ENCODE assay signal across 1 cellular context in the genomic region with DNA sequence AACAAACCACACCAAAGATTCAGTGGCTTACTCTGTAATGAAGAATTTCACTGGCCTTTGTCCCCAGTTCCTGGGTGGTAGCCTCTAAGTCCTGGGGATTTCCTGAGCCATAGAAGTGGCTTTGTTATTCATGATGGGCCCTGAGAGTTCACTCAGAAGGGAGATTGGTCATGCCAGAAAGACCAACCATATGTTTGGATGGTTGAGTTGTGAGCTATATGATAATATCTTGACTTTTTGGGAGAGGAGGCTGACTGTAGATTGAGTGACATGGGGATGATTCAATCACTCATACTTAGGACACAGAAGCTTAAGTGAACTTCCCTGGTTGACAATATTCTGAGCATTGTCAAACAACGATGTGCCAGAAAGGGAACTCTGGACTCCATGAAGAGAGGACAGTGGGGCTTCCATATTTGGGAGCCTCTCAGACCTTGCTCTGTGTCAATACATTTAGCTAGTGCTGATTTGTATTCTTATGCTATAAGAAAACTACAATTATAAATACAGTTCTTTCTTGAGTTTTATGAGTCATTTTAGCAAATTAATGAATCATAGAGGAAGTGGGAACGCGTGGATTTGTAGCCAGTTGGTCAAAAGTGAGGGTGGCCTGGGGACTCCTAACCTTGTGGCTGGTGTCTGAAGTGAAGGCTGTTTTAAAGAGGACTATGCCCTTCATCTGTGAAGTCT.
A peak's percentile ranks its signal among the peaks of the same experiment; 100 is the strongest.
TF ChIP-seq lines count a peak whose summit lies in the region.

No MANE protein-coding gene starts in this region.

TF ChIP-seq in GM12878, 131 proteins besides CTCF, POLR2A, EP300 and RAD21 (continued from another document):
- TF ChIP-seq, protein P1, sequence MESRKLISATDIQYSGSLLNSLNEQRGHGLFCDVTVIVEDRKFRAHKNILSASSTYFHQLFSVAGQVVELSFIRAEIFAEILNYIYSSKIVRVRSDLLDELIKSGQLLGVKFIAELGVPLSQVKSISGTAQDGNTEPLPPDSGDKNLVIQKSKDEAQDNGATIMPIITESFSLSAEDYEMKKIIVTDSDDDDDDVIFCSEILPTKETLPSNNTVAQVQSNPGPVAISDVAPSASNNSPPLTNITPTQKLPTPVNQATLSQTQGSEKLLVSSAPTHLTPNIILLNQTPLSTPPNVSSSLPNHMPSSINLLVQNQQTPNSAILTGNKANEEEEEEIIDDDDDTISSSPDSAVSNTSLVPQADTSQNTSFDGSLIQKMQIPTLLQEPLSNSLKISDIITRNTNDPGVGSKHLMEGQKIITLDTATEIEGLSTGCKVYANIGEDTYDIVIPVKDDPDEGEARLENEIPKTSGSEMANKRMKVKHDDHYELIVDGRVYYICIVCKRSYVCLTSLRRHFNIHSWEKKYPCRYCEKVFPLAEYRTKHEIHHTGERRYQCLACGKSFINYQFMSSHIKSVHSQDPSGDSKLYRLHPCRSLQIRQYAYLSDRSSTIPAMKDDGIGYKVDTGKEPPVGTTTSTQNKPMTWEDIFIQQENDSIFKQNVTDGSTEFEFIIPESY (IDR thresholded peaks at IDR 0.05), result no peak
- TF ChIP-seq SREBF1 (IDR thresholded peaks at IDR 0.05; ENCODE audit: low read length) (no peak), ESRRA (IDR thresholded peaks at IDR 0.05; ENCODE audit: low read length) (no peak), IKZF2 (IDR thresholded peaks at IDR 0.05) (0 out of 4 replicates have a peak, but pooled peaks of 1 of the 2 experiments have one; percentile 42), MEF2A (IDR thresholded peaks at IDR 0.05; ENCODE audit: insufficient read depth, low read depth, low read length) (no peak), DPF2 (IDR thresholded peaks at IDR 0.05) (peak; percentile 91), MXI1 (IDR thresholded peaks at IDR 0.05; ENCODE audit: low read depth, low read length) (no peak), IKZF1 (conservative IDR thresholded peaks at IDR 0.05) (peak; percentile 72; the same call in 1 of the 2 replicates), BCL11A (IDR thresholded peaks at IDR 0.05; ENCODE audit: low read depth, low read length) (0 out of 2 replicates have a peak, but pooled peaks have one; percentile 20), SPI1 (IDR thresholded peaks at IDR 0.05; ENCODE audit: borderline replicate concordance, insufficient read depth, low read depth, low read length) (peak; percentile 29; the same call in 1 of the 2 replicates), BHLHE40 (IDR thresholded peaks at IDR 0.05; ENCODE audit: borderline replicate concordance in 1 of 2, low read depth in 2 of 2, low read length in 1 of 2) (peak in 1 of 2 experiments; percentile 41; a peak in 2 of 4 replicates), BMI1 (IDR thresholded peaks at IDR 0.05; ENCODE audit: borderline replicate concordance) (peak; percentile 39; the same call in 1 of the 2 replicates), TARDBP (IDR thresholded peaks at IDR 0.05; ENCODE audit: borderline replicate concordance) (no peak), SMARCA5 (IDR thresholded peaks at IDR 0.05) (peak; percentile 67; the same call in 1 of the 2 replicates), ZNF384 (IDR thresholded peaks at IDR 0.05; ENCODE audit: borderline replicate concordance, low read depth, low read length) (no peak), RBBP5 (conservative IDR thresholded peaks at IDR 0.05) (no peak), ATF7 (IDR thresholded peaks at IDR 0.05; ENCODE audit: low read depth) (0 out of 2 replicates have a peak, but pooled peaks have one; percentile 14), NR2F1 (conservative IDR thresholded peaks at IDR 0.05) (peak; percentile 44; the same call in 1 of the 2 replicates), HDGF (IDR thresholded peaks at IDR 0.05) (no peak), CREM (IDR thresholded peaks at IDR 0.05; ENCODE audit: low read depth) (no peak), KLF5 (IDR thresholded peaks at IDR 0.05; ENCODE audit: partially characterized antibody) (no peak)
- TF ChIP-seq, protein P2, sequence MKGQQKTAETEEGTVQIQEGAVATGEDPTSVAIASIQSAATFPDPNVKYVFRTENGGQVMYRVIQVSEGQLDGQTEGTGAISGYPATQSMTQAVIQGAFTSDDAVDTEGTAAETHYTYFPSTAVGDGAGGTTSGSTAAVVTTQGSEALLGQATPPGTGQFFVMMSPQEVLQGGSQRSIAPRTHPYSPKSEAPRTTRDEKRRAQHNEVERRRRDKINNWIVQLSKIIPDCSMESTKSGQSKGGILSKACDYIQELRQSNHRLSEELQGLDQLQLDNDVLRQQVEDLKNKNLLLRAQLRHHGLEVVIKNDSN (IDR thresholded peaks at IDR 0.05; ENCODE audit: borderline replicate concordance, extremely low read length, insufficient read depth, low read depth, low read length), result no peak
- TF ChIP-seq, protein P3, sequence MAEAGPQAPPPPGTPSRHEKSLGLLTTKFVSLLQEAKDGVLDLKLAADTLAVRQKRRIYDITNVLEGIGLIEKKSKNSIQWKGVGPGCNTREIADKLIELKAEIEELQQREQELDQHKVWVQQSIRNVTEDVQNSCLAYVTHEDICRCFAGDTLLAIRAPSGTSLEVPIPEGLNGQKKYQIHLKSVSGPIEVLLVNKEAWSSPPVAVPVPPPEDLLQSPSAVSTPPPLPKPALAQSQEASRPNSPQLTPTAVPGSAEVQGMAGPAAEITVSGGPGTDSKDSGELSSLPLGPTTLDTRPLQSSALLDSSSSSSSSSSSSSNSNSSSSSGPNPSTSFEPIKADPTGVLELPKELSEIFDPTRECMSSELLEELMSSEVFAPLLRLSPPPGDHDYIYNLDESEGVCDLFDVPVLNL (IDR thresholded peaks at IDR 0.05; ENCODE audit: low read depth, low read length), result no peak
- TF ChIP-seq, protein P4, sequence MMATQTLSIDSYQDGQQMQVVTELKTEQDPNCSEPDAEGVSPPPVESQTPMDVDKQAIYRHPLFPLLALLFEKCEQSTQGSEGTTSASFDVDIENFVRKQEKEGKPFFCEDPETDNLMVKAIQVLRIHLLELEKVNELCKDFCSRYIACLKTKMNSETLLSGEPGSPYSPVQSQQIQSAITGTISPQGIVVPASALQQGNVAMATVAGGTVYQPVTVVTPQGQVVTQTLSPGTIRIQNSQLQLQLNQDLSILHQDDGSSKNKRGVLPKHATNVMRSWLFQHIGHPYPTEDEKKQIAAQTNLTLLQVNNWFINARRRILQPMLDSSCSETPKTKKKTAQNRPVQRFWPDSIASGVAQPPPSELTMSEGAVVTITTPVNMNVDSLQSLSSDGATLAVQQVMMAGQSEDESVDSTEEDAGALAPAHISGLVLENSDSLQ (IDR thresholded peaks at IDR 0.05), result peak; percentile 83
- TF ChIP-seq, protein P5, sequence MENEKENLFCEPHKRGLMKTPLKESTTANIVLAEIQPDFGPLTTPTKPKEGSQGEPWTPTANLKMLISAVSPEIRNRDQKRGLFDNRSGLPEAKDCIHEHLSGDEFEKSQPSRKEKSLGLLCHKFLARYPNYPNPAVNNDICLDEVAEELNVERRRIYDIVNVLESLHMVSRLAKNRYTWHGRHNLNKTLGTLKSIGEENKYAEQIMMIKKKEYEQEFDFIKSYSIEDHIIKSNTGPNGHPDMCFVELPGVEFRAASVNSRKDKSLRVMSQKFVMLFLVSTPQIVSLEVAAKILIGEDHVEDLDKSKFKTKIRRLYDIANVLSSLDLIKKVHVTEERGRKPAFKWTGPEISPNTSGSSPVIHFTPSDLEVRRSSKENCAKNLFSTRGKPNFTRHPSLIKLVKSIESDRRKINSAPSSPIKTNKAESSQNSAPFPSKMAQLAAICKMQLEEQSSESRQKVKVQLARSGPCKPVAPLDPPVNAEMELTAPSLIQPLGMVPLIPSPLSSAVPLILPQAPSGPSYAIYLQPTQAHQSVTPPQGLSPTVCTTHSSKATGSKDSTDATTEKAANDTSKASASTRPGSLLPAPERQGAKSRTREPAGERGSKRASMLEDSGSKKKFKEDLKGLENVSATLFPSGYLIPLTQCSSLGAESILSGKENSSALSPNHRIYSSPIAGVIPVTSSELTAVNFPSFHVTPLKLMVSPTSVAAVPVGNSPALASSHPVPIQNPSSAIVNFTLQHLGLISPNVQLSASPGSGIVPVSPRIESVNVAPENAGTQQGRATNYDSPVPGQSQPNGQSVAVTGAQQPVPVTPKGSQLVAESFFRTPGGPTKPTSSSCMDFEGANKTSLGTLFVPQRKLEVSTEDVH (IDR thresholded peaks at IDR 0.05; ENCODE audit: low read depth, partially characterized antibody), result no peak
- TF ChIP-seq, protein P6, sequence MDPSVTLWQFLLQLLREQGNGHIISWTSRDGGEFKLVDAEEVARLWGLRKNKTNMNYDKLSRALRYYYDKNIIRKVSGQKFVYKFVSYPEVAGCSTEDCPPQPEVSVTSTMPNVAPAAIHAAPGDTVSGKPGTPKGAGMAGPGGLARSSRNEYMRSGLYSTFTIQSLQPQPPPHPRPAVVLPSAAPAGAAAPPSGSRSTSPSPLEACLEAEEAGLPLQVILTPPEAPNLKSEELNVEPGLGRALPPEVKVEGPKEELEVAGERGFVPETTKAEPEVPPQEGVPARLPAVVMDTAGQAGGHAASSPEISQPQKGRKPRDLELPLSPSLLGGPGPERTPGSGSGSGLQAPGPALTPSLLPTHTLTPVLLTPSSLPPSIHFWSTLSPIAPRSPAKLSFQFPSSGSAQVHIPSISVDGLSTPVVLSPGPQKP (IDR thresholded peaks at IDR 0.05; ENCODE audit: low read depth, low read length), result no peak
- TF ChIP-seq, protein P7, sequence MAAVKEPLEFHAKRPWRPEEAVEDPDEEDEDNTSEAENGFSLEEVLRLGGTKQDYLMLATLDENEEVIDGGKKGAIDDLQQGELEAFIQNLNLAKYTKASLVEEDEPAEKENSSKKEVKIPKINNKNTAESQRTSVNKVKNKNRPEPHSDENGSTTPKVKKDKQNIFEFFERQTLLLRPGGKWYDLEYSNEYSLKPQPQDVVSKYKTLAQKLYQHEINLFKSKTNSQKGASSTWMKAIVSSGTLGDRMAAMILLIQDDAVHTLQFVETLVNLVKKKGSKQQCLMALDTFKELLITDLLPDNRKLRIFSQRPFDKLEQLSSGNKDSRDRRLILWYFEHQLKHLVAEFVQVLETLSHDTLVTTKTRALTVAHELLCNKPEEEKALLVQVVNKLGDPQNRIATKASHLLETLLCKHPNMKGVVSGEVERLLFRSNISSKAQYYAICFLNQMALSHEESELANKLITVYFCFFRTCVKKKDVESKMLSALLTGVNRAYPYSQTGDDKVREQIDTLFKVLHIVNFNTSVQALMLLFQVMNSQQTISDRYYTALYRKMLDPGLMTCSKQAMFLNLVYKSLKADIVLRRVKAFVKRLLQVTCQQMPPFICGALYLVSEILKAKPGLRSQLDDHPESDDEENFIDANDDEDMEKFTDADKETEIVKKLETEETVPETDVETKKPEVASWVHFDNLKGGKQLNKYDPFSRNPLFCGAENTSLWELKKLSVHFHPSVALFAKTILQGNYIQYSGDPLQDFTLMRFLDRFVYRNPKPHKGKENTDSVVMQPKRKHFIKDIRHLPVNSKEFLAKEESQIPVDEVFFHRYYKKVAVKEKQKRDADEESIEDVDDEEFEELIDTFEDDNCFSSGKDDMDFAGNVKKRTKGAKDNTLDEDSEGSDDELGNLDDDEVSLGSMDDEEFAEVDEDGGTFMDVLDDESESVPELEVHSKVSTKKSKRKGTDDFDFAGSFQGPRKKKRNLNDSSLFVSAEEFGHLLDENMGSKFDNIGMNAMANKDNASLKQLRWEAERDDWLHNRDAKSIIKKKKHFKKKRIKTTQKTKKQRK (IDR thresholded peaks at IDR 0.05; ENCODE audit: low read depth, low read length), result no peak
